In genomic region chr5:127074466-127074865, GRCh38 we compare ENCODE assay signal across 15 cellular contexts. TPM values are rescaled to one million over a fixed set of nuclear protein-coding genes. Genes with fewer than 3 reads are reported as not detected.
"Had no signal": no experiment of that assay in that cellular context is flagged by ENCODE, and none has a peak within 500 bp of the region (broad histone marks: within the 10 kb centered on the region; RNA-seq: fewer than 3 reads in every experiment).

No MANE protein-coding gene starts in this region.

- DNase-seq: activated CD4-positive, alpha-beta T cell treated with anti-CD3 and anti-CD28 coated beads for 48 hours; activated CD8-positive, alpha-beta memory T cell treated with anti-CD3 and anti-CD28 coated beads for 24 hours; activated naive CD4-positive, alpha-beta T cell treated with anti-CD3 and anti-CD28 coated beads, Interleukin-2, amount 50 U/mL, for 16 hours; anterior cingulate cortex; naive B cell; nucleus accumbens; T-cell; thyroid gland; uterus had no signal

- H3K9me3 Mint-ChIP-seq: WTC11 had no signal

- H3K27me3 Mint-ChIP-seq: naive B cell, progenitor cell of endocrine pancreas, T-cell had no signal

- H3K36me3 Mint-ChIP-seq: WTC11 had no signal

- H3K27ac Mint-ChIP-seq: WTC11 had no signal

- FAIRE-seq: colon had no signal

- ATAC-seq: right cardiac atrium; stimulated activated effector memory CD8-positive, alpha-beta T cell treated with anti-CD3 and anti-CD28 coated beads, Interleukin-12 subunit alpha, Interleukin-12 subunit beta, amount 100 ng/mL, for 72 hours; T-cell; WTC11 had no signal

RNA-seq across cellular contexts. Expression of gene C5orf63, which starts 1.2 kb away (rescaled TPM):
- total RNA-seq: smooth muscle cell had no signal
